8 cellular contexts compared by ENCODE assay signal in the genomic region with DNA sequence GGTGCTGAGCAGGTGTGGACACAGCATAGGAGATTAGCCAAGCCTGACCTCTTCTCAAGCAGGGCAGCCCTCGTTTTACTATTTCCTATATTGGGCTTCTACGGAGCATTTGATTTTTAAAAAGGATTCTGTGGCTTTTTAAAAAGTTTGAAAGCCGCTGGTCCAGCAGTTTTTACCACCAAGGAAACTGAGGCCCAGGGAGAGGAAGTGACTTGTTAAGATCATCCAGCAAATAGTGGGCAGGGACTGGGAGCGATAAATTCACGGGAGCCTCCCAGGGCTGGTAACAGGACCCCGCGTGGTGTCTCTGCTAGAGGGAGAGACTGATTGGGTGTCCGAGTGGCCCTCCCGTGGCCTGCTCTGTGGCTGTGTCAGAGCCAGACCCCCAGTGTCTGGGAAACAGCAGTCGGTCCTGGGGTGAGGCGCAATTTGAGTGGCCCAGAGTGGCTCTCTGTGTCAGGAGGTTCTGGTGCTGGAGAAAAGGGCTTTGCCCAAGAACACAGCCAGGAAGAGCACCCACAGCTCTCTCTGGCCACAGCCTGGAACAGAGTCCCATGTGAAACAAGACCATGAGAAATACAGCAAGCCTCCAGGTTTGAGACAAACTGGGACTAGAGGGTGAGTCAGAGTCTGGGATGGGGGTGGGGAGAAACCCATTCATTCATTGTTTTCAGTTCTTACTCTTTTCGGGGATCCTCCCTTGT. TPM values are rescaled to one million over a fixed set of nuclear protein-coding genes. Genes with fewer than 3 reads are reported as not detected.
DNase-seq lines count a peak whose midpoint lies in the region; TF ChIP-seq lines count a peak whose summit lies in the region.

No MANE protein-coding gene starts in this region.

- H3K36me3 Mint-ChIP-seq in brain: peaks cover 15% of the 10 kb centered on the region

- peak overlapping the region; percentile 81 to 87 (median 84) for H3K4me3 Mint-ChIP-seq in brain

- peak overlapping the region; percentile 51 for H3K4me3 ChIP-seq in kidney epithelial cell (ENCODE audit: low read depth, low read length)

- H3K27ac Mint-ChIP-seq in brain: peak overlapping the region; percentile 81 to 90 (median 85)

- H3K36me3 ChIP-seq in kidney epithelial cell (ENCODE audit: control insufficient read depth, insufficient read depth, low read length): peaks cover 2% of the 10 kb centered on the region

- peak; percentile 59 for DNase-seq in stimulated activated naive CD4-positive, alpha-beta T cell treated with Interleukin-2 at 50 U/mL for 16 hours (lab: John Stamatoyannopoulos, UW)
- DNase-seq in stimulated activated naive CD4-positive, alpha-beta T cell (lab: John Stamatoyannopoulos, UW): no peak
- DNase-seq in RKO (ENCODE audit: low spot score): peak; percentile 87
- DNase-seq in kidney epithelial cell (ENCODE audit: low read depth): peak; percentile 55
- DNase-seq in stimulated activated CD4-positive, alpha-beta T cell treated with anti-CD3 and anti-CD28 coated beads, Interleukin-2, amount 100 ng/mL, for 48 hours: peak; percentile 54 to 60
- DNase-seq in occipital lobe (lab: John Stamatoyannopoulos, UW): no peak
- no peak for DNase-seq in LoVo (ENCODE audit: low spot score)

- TF ChIP-seq CTCF in brain (conservative IDR thresholded peaks at IDR 0.05): no peak
- TF ChIP-seq CTCF in kidney epithelial cell (IDR thresholded peaks at IDR 0.05; ENCODE audit: insufficient read depth, low read length, poor library complexity, severe bottlenecking): no peak

- H3K4me1 Mint-ChIP-seq in brain: peaks cover 60% of the 10 kb centered on the region

- H3K9me3 Mint-ChIP-seq in brain: no peaks in the 10 kb centered on the region

- H3K27me3 Mint-ChIP-seq in brain: peaks cover 6% of the 10 kb centered on the region

- H3K27me3 ChIP-seq in kidney epithelial cell (ENCODE audit: control insufficient read depth, insufficient read depth, low read length): no peaks in the 10 kb centered on the region

RNA-seq across cellular contexts. Expression of a gene that starts 4.2 kb away (rescaled TPM):
- polyA plus RNA-seq in brain (ENCODE audit: insufficient read depth, low read depth, low replicate concordance): 22.9 TPM
- total RNA-seq in kidney epithelial cell (103 and 124 TPM in 2 replicates), occipital lobe (8.7 TPM)

RNA-seq across cellular contexts. Expression of a gene that starts 11.7 kb away (rescaled TPM):
- polyA plus RNA-seq in brain (ENCODE audit: insufficient read depth, low read depth, low replicate concordance): 4.1 TPM
- 15.1 and 15.6 TPM in 2 replicates for total RNA-seq in kidney epithelial cell
- total RNA-seq in occipital lobe: 4.8 TPM

RNA-seq across cellular contexts. Expression of a gene that starts 30.5 kb away (rescaled TPM):
- 58.2 TPM for polyA plus RNA-seq in brain (ENCODE audit: insufficient read depth, low read depth, low replicate concordance)
- total RNA-seq in kidney epithelial cell (31.1 and 33.3 TPM in 2 replicates), occipital lobe (32.4 TPM)

RNA-seq across cellular contexts. Expression of a gene that starts 59.7 kb away (rescaled TPM):
- polyA plus RNA-seq in brain (ENCODE audit: insufficient read depth, low read depth, low replicate concordance): 19.8 TPM
- total RNA-seq in kidney epithelial cell (20.0 and 24.4 TPM in 2 replicates), occipital lobe (11.7 TPM)

Comparison
In these comparisons a context has a peak if more than half of its experiments do, and no peak if none do; other contexts are left out.
1. DNase-seq: peak in stimulated activated naive CD4-positive, alpha-beta T cell treated with Interleukin-2 at 50 U/mL for 16 hours (single experiment), RKO (single experiment), kidney epithelial cell (single experiment) and stimulated activated CD4-positive, alpha-beta T cell treated with anti-CD3 and anti-CD28 coated beads, Interleukin-2, amount 100 ng/mL, for 48 hours (2 of 2); none in stimulated activated naive CD4-positive, alpha-beta T cell (0 of 6), occipital lobe (single experiment) and LoVo (single experiment).
2. RNA of a gene that starts 4.2 kb away (total RNA-seq): 103 to 124 TPM in kidney epithelial cell; 8.7 TPM in occipital lobe (single experiment); every median in the first group is over 10 times any median in the second.